In genomic region chr11:15947681-15948648, GRCh38 we compare ENCODE assay signal across 22 cellular contexts.
DNase-seq lines count a peak whose midpoint lies in the region; ATAC-seq, FAIRE-seq and TF ChIP-seq lines count a peak whose summit lies in the region.
"Had no signal": no experiment of that assay in that cellular context is flagged by ENCODE, and none has a peak within 500 bp of the region (broad histone marks: within the 10 kb centered on the region; RNA-seq: fewer than 3 reads in every experiment).

No MANE protein-coding gene starts in this region.

- POLR2A ChIA-PET in WTC11 (lab: Charles Lee) = no interaction called here

- H3K4me1 Mint-ChIP-seq in GM23338 = no peaks in the 10 kb centered on the region; the same call in 2 of the 3 replicates
- peaks cover 3% of the 10 kb centered on the region for H3K4me1 Mint-ChIP-seq in WTC11
- H3K4me1 Mint-ChIP-seq: CD14-positive monocyte, IgD-negative memory B cell had no signal

- no peaks in the 10 kb centered on the region for H3F3A ChIP-seq in GM23338 (replicated peaks; ENCODE audit: low read depth)

- CTCF ChIA-PET in WTC11 (lab: Charles Lee) = interaction anchor here (0.6 to 1.9 kb wide), 5 partner anchors 41 to 666 kb away, joined by 3 to 8 read pairs (median 3); no protein-coding TSS in a partner anchor

- FAIRE-seq in GM19239 (lab: Jason Lieb, UNC) = no peak
- FAIRE-seq: GM12878 had no signal

- TF ChIP-seq POLR2A in right lobe of liver (IDR thresholded peaks at IDR 0.05) = peak; percentile 27
- TF ChIP-seq POLR2A in tibial nerve (IDR thresholded peaks at IDR 0.05) = no peak

- H3K36me3 Mint-ChIP-seq in GM23338 (ENCODE audit: low read depth) (no peaks in the 10 kb centered on the region), WTC11 (no peaks in the 10 kb centered on the region)
- H3K36me3 Mint-ChIP-seq: CD14-positive monocyte, IgD-negative memory B cell had no signal

- H3K27me3 Mint-ChIP-seq in GM23338 (ENCODE audit: insufficient read depth, low read depth, poor library complexity) (peaks cover 4% of the 10 kb centered on the region), WTC11 (ENCODE audit: low read depth) (peaks cover 14% of the 10 kb centered on the region; the same call in 1 of the 2 replicates)
- H3K27me3 Mint-ChIP-seq: IgD-negative memory B cell had no signal

- ATAC-seq in GM23338 = peak; percentile 35; the same call in 2 of the 3 replicates
- peak; percentile 80 for ATAC-seq in WTC11
- ATAC-seq in right lobe of liver = peak; percentile 93 to 99 (median 97)
- no peak for ATAC-seq in GM18868 (IDR thresholded peaks at IDR 0.05; ENCODE audit: unreplicated experiment)
- ATAC-seq: GM12878, HCT116, Panc1, SK-N-SH treated with all-trans-retinoic acid at 6 μM for 48 hours had no signal

- intact Hi-C loops in right lobe of liver (cut with DNase I) = no loop called here

- H4K20me1 ChIP-seq in GM23338 (replicated peaks; ENCODE audit: insufficient read depth) = no peaks in the 10 kb centered on the region
- no peaks in the 10 kb centered on the region for H4K20me1 ChIP-seq in hepatocyte (ENCODE audit: insufficient read depth, poor library complexity, severe bottlenecking)

- H3K4me2 ChIP-seq in GM23338 (no peak overlapping the region), hepatocyte (no peak overlapping the region)

- TF ChIP-seq CTCF in GM23338 (conservative IDR thresholded peaks at IDR 0.05; ENCODE audit: low read depth in 2 of 2) (peak; percentile 34 to 42; a peak in 3 of 4 replicates), WTC11 (IDR thresholded peaks at IDR 0.05) (no peak), hepatocyte (IDR thresholded peaks at IDR 0.05; ENCODE audit: poor library complexity) (no peak), right lobe of liver (IDR thresholded peaks at IDR 0.05) (peak in 3 of 4 donors; percentile 14 to 30 (median 28)), tibial nerve (IDR thresholded peaks at IDR 0.05) (no peak)

- H3K27ac Mint-ChIP-seq in GM23338 = no peak overlapping the region
- H3K27ac Mint-ChIP-seq in WTC11 = no peak overlapping the region
- H3K27ac Mint-ChIP-seq: CD14-positive monocyte, IgD-negative memory B cell had no signal

- H3K79me2 ChIP-seq in GM23338 (replicated peaks; ENCODE audit: insufficient read depth) (no peaks in the 10 kb centered on the region), hepatocyte (no peaks in the 10 kb centered on the region)

- TF ChIP-seq EP300 in tibial nerve (IDR thresholded peaks at IDR 0.05) = no peak

- H3K36me3 ChIP-seq in GM23338 (ENCODE audit: insufficient read depth) = no peaks in the 10 kb centered on the region
- H3K36me3 ChIP-seq in hepatocyte (replicated peaks; ENCODE audit: insufficient read depth, low read depth) = no peaks in the 10 kb centered on the region
- no peaks in the 10 kb centered on the region for H3K36me3 ChIP-seq in right lobe of liver
- H3K36me3 ChIP-seq in tibial nerve = no peaks in the 10 kb centered on the region
- H3K36me3 ChIP-seq: MG63 had no signal

- H3K4me1 ChIP-seq in GM23338 (ENCODE audit: insufficient read depth) (no peaks in the 10 kb centered on the region), hepatocyte (ENCODE audit: insufficient read depth) (no peaks in the 10 kb centered on the region), right lobe of liver (no peaks in the 10 kb centered on the region), tibial nerve (no peaks in the 10 kb centered on the region)

- H3K27me3 ChIP-seq in GM23338 (ENCODE audit: insufficient read depth) (no peaks in the 10 kb centered on the region), hepatocyte (no peaks in the 10 kb centered on the region), right lobe of liver (no peaks in the 10 kb centered on the region), tibial nerve (no peaks in the 10 kb centered on the region)
- H3K27me3 ChIP-seq: MG63 had no signal

- H3K4me3 Mint-ChIP-seq in GM23338 (no peak overlapping the region), WTC11 (no peak overlapping the region)
- H3K4me3 Mint-ChIP-seq: CD14-positive monocyte, IgD-negative memory B cell had no signal

- H3K9me3 ChIP-seq in hepatocyte (ENCODE audit: low read depth) (no peaks in the 10 kb centered on the region), right lobe of liver (no peaks in the 10 kb centered on the region), tibial nerve (peaks cover 0 to 23% (median 4%) of the 10 kb centered on the region in 4 donors)
- H3K9me3 ChIP-seq: MG63 had no signal

- H2AFZ ChIP-seq in GM23338 = no peak overlapping the region
- H2AFZ ChIP-seq in hepatocyte = no peak overlapping the region
- H2AFZ ChIP-seq: GM23248 had no signal

- H3K27ac ChIP-seq in GM23338 (ENCODE audit: low read depth) = no peak overlapping the region
- H3K27ac ChIP-seq in hepatocyte = peak overlapping the region; percentile 47
- H3K27ac ChIP-seq in right lobe of liver = peak overlapping the region; percentile 30 to 65 (median 57)
- no peak overlapping the region for H3K27ac ChIP-seq in tibial nerve
- H3K27ac ChIP-seq: GM23248 had no signal

- WGBS in hepatocyte (ENCODE audit: low lambda C conversion rate, missing lambda C conversion rate) = 85% methylated on average over 9 of the region's 9 CpGs
- WGBS in right lobe of liver (ENCODE audit: insufficient coverage, low coverage, low lambda C conversion rate, missing lambda C conversion rate) = 29% methylated on average over 9 of the region's 9 CpGs
- WGBS in tibial nerve, 2 donors = 94% methylated on average over 9 of the region's 9 CpGs

- H3K9me2 ChIP-seq in GM23338 (ENCODE audit: insufficient read depth) (no peaks in the 10 kb centered on the region), hepatocyte (replicated peaks; ENCODE audit: insufficient read depth) (no peaks in the 10 kb centered on the region)

- H3K4me3 ChIP-seq in GM23338 = no peak overlapping the region
- no peak overlapping the region for H3K4me3 ChIP-seq in hepatocyte
- peak overlapping the region in 2 of 3 donors; percentile 13 to 21 for H3K4me3 ChIP-seq in right lobe of liver
- H3K4me3 ChIP-seq in tibial nerve = no peak overlapping the region
- H3K4me3 ChIP-seq: GM12878, GM23248, MG63 had no signal

- peaks cover 8% of the 10 kb centered on the region for H3K9me3 Mint-ChIP-seq in GM23338
- H3K9me3 Mint-ChIP-seq in WTC11 = peaks cover 19% of the 10 kb centered on the region

- DNase-seq in GM23338 (ENCODE audit: low spot score) (no peak), WTC11 (ENCODE audit: low spot score) (no peak), hepatocyte (ENCODE audit: low spot score) (peak; percentile 54), right lobe of liver (peak; percentile 81 to 94 (median 88)), cortex of kidney (lab: John Stamatoyannopoulos, UW) (no peak), tibial nerve (ENCODE audit: low spot score in 2 of 2) (no peak), GM19239 (ENCODE audit: insufficient read length, low spot score) (no peak)
- DNase-seq: DMS79 treated with DMSO at 0.1 percent for 48 hours, GM23248, Kasumi-1, MG63, NCI-H1417 treated with DMSO at 0.1 percent for 48 hours, NCI-H187, NCI-H69, SIG-M5 had no signal

TF ChIP-seq in GM23338, 12 proteins besides CTCF, POLR2A, EP300 and RAD21 (continues in another document):
- TF ChIP-seq STAT1 (IDR thresholded peaks at IDR 0.05; ENCODE audit: unreplicated experiment) (no peak), CREB1 (CRISPR knock-in tag; IDR thresholded peaks at IDR 0.05; ENCODE audit: low read depth) (no peak), ZNF331 (CRISPR knock-in tag; IDR thresholded peaks at IDR 0.05; ENCODE audit: low read depth) (no peak)

TF ChIP-seq in WTC11, 78 proteins besides CTCF, POLR2A, EP300 and RAD21:
- TF ChIP-seq FOXP1 (CRISPR knock-in tag; IDR thresholded peaks at IDR 0.05; ENCODE audit: borderline replicate concordance) = no peak
- TF ChIP-seq ESRRA (CRISPR knock-in tag; IDR thresholded peaks at IDR 0.05; ENCODE audit: borderline replicate concordance) = no peak
- TF ChIP-seq TCF7 (CRISPR knock-in tag; IDR thresholded peaks at IDR 0.05; ENCODE audit: low read depth) = no peak
- TF ChIP-seq SMAD3 (CRISPR knock-in tag; IDR thresholded peaks at IDR 0.05; ENCODE audit: borderline replicate concordance) = no peak
- no peak for TF ChIP-seq IRF2 (CRISPR knock-in tag; IDR thresholded peaks at IDR 0.05; ENCODE audit: borderline replicate concordance, low read depth)
- no peak for TF ChIP-seq ZMAT4 (CRISPR knock-in tag; IDR thresholded peaks at IDR 0.05)
- no peak for TF ChIP-seq ETV6 (CRISPR knock-in tag; IDR thresholded peaks at IDR 0.05)
- TF ChIP-seq NFATC4 (CRISPR knock-in tag; IDR thresholded peaks at IDR 0.05) = no peak
- no peak for TF ChIP-seq E2F4 (CRISPR knock-in tag; IDR thresholded peaks at IDR 0.05; ENCODE audit: borderline replicate concordance, low read depth)
- TF ChIP-seq ATF3 (CRISPR knock-in tag; conservative IDR thresholded peaks at IDR 0.05) = no peak
- no peak for TF ChIP-seq SP1 (CRISPR knock-in tag; conservative IDR thresholded peaks at IDR 0.05)
- TF ChIP-seq MYBL2 (CRISPR knock-in tag; IDR thresholded peaks at IDR 0.05) = no peak
- TF ChIP-seq MAX (CRISPR knock-in tag; IDR thresholded peaks at IDR 0.05) = no peak
- no peak for TF ChIP-seq HMGA2 (CRISPR knock-in tag; IDR thresholded peaks at IDR 0.05)

Comparison
In these comparisons a context has a peak if more than half of its experiments do, and no peak if none do; other contexts are left out.
1. DNase-seq: peak in hepatocyte (single experiment) and right lobe of liver (3 of 3); none in GM23338 (single experiment), WTC11 (single experiment), cortex of kidney (single experiment), tibial nerve (0 of 2) and GM19239 (single experiment).
2. H3K27ac ChIP-seq: peak in hepatocyte (single experiment) and right lobe of liver (3 of 3); none in GM23338 (single experiment) and tibial nerve (0 of 4).
3. H3K4me3 ChIP-seq: peak in right lobe of liver (2 of 3); none in GM23338 (single experiment), hepatocyte (single experiment) and tibial nerve (0 of 4).
4. CTCF ChIP-seq: peak in GM23338 (2 of 2) and right lobe of liver (3 of 4); none in WTC11 (single experiment), hepatocyte (single experiment) and tibial nerve (0 of 5).